ENCODE assay signal across 1 cellular context in the genomic region with DNA sequence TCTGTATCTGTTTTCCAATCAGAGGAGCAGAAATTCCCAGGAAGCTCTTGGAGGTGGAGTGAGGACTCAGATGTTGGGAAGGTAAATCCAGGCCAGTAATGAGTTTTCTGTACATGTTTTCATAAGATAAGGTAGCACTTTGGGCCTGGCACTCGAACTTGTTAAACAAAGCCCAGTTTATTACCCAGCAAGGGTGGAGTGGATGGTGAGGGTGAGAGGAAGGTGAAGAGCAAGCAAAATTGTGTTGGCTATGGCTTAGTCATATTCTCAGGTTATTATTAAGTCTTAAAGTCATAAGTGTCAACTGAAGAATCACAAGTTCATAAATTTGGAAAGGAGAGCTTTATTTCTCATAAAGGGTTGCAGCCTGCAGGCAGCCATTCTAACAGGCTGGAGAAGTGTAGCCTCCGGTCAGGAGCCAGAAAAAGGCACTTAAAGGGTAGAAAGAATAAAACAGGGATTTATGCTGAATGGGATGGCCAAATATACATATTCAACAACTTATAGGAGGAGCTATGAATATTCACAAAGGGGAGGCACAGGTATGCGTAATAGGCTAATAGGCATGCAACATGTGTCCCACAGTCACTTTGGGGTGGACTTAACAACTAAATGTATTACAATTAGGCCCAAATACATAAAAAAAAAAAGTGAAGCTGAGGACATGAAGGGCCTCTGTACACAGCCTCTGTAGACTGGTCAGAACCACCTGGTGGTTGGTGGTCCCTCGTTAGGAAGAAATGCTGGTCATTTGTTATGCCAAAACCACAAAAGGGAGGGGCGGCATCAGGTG.
TF ChIP-seq lines count a peak whose summit lies in the region.

No MANE protein-coding gene starts in this region.

TF ChIP-seq in HEK293, 187 proteins besides CTCF, POLR2A, EP300 and RAD21 (continued from another document and continues in another):
- TF ChIP-seq ZBTB11 (tag by site-specific recombination; conservative IDR thresholded peaks at IDR 0.05; ENCODE audit: low read depth): no peak
- TF ChIP-seq ZNF302 (tag by site-specific recombination; IDR thresholded peaks at IDR 0.05; ENCODE audit: low read depth): no peak
- no peak for TF ChIP-seq ZNF514 (tag by site-specific recombination; IDR thresholded peaks at IDR 0.05)
- no peak for TF ChIP-seq ZNF292 (tag by site-specific recombination; IDR thresholded peaks at IDR 0.05; ENCODE audit: borderline replicate concordance, low read depth)
- no peak for TF ChIP-seq ZNF561 (tag by site-specific recombination; IDR thresholded peaks at IDR 0.05; ENCODE audit: borderline replicate concordance)
- no peak for TF ChIP-seq ZNF324 (tag by site-specific recombination; IDR thresholded peaks at IDR 0.05)
- no peak for TF ChIP-seq ZNF354C (tag by site-specific recombination; IDR thresholded peaks at IDR 0.05; ENCODE audit: borderline replicate concordance, low read depth)
- no peak for TF ChIP-seq ZNF221 (tag by site-specific recombination; IDR thresholded peaks at IDR 0.05; ENCODE audit: borderline replicate concordance)
- TF ChIP-seq ZNF777 (tag by site-specific recombination; IDR thresholded peaks at IDR 0.05; ENCODE audit: borderline replicate concordance): no peak
- TF ChIP-seq ZBTB26 (tag by site-specific recombination; optimal IDR thresholded peaks at IDR 0.05): no peak
- TF ChIP-seq, protein P1, sequence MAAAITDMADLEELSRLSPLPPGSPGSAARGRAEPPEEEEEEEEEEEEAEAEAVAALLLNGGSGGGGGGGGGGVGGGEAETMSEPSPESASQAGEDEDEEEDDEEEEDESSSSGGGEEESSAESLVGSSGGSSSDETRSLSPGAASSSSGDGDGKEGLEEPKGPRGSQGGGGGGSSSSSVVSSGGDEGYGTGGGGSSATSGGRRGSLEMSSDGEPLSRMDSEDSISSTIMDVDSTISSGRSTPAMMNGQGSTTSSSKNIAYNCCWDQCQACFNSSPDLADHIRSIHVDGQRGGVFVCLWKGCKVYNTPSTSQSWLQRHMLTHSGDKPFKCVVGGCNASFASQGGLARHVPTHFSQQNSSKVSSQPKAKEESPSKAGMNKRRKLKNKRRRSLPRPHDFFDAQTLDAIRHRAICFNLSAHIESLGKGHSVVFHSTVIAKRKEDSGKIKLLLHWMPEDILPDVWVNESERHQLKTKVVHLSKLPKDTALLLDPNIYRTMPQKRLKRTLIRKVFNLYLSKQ (tag by site-specific recombination; IDR thresholded peaks at IDR 0.05; ENCODE audit: borderline replicate concordance): no peak
- no peak for TF ChIP-seq ZNF677 (tag by site-specific recombination; IDR thresholded peaks at IDR 0.05)
- peak; percentile 88 for TF ChIP-seq FEZF1 (tag by site-specific recombination; IDR thresholded peaks at IDR 0.05)
- no peak for TF ChIP-seq ZNF473 (tag by site-specific recombination; IDR thresholded peaks at IDR 0.05)
- TF ChIP-seq, protein P2, sequence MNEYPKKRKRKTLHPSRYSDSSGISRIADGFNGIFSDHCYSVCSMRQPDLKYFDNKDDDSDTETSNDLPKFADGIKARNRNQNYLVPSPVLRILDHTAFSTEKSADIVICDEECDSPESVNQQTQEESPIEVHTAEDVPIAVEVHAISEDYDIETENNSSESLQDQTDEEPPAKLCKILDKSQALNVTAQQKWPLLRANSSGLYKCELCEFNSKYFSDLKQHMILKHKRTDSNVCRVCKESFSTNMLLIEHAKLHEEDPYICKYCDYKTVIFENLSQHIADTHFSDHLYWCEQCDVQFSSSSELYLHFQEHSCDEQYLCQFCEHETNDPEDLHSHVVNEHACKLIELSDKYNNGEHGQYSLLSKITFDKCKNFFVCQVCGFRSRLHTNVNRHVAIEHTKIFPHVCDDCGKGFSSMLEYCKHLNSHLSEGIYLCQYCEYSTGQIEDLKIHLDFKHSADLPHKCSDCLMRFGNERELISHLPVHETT (tag by site-specific recombination; IDR thresholded peaks at IDR 0.05): no peak
- TF ChIP-seq ZNF704 (tag by site-specific recombination; IDR thresholded peaks at IDR 0.05): no peak
- TF ChIP-seq ZNF404 (tag by site-specific recombination; IDR thresholded peaks at IDR 0.05): no peak
- TF ChIP-seq, protein P3, sequence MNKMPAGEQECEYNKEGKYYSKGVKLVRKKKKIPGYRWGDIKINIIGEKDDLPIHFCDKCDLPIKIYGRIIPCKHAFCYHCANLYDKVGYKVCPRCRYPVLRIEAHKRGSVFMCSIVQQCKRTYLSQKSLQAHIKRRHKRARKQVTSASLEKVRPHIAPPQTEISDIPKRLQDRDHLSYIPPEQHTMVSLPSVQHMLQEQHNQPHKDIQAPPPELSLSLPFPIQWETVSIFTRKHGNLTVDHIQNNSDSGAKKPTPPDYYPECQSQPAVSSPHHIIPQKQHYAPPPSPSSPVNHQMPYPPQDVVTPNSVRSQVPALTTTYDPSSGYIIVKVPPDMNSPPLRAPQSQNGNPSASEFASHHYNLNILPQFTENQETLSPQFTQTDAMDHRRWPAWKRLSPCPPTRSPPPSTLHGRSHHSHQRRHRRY (tag by site-specific recombination; IDR thresholded peaks at IDR 0.05): no peak
- TF ChIP-seq ZNF513 (tag by site-specific recombination; IDR thresholded peaks at IDR 0.05): peak; percentile 81
- no peak for TF ChIP-seq ZNF670 (tag by site-specific recombination; IDR thresholded peaks at IDR 0.05; ENCODE audit: low read depth)
- TF ChIP-seq ZNF280D (tag by site-specific recombination; IDR thresholded peaks at IDR 0.05): no peak
- no peak for TF ChIP-seq ZNF394 (tag by site-specific recombination; IDR thresholded peaks at IDR 0.05; ENCODE audit: borderline replicate concordance)
- TF ChIP-seq ZNF558 (tag by site-specific recombination; IDR thresholded peaks at IDR 0.05): no peak
- no peak for TF ChIP-seq RBAK (tag by site-specific recombination; IDR thresholded peaks at IDR 0.05)
- TF ChIP-seq ZNF580 (tag by site-specific recombination; IDR thresholded peaks at IDR 0.05): 0 out of 2 replicates have a peak, but pooled peaks have one; percentile 44
- TF ChIP-seq HIC1 (tag by site-specific recombination; IDR thresholded peaks at IDR 0.05): no peak
- no peak for TF ChIP-seq BCL11B (tag by site-specific recombination; IDR thresholded peaks at IDR 0.05; ENCODE audit: low read depth)
- no peak for TF ChIP-seq ZNF16 (tag by site-specific recombination; IDR thresholded peaks at IDR 0.05; ENCODE audit: low read depth)
- no peak for TF ChIP-seq ZNF555 (tag by site-specific recombination; conservative IDR thresholded peaks at IDR 0.05)
- TF ChIP-seq ZNF837 (tag by site-specific recombination; IDR thresholded peaks at IDR 0.05): no peak
- no peak for TF ChIP-seq ZSCAN4 (tag by site-specific recombination; IDR thresholded peaks at IDR 0.05)
- TF ChIP-seq BCL11A (tag by site-specific recombination; IDR thresholded peaks at IDR 0.05; ENCODE audit: low read depth): no peak
- no peak for TF ChIP-seq ZNF707 (tag by site-specific recombination; IDR thresholded peaks at IDR 0.05)
- no peak for TF ChIP-seq ZNF416 (tag by site-specific recombination; IDR thresholded peaks at IDR 0.05)
- TF ChIP-seq ZNF423 (tag by site-specific recombination; IDR thresholded peaks at IDR 0.05): no peak
